ENCODE assay signal across 1 cellular context in genomic region chr12:107477946-107478610, GRCh38.
TF ChIP-seq lines count a peak whose summit lies in the region.

No MANE protein-coding gene starts in this region.

TF ChIP-seq in GM23338, 12 proteins besides CTCF, POLR2A, EP300 and RAD21 (continued from another document):
- TF ChIP-seq REST (IDR thresholded peaks at IDR 0.05; ENCODE audit: unreplicated experiment) (no peak), EZH2 (IDR thresholded peaks at IDR 0.05; ENCODE audit: low read depth, unreplicated experiment) (no peak), EZH2phosphoT487 (IDR thresholded peaks at IDR 0.05; ENCODE audit: unreplicated experiment) (no peak)
